In the genomic region with DNA sequence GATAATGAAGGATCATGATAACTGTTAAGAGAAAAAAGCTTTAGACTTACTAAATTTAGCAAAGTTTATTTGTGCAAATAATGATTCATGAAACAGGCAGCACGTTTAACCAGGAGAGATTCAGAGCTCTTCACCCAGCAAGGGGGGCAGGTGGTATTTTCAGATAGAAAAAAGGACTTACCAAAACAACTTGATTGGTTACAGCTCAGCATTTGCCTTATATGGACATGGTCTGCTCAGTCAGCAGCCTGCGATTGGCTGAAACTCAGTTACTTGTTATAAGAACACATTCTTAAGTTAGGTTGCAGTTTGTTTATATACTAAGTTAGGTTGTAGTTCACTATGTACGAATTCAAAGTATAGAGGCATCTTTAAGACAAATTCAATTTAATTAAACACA, we compare ENCODE assay signal across 2 cellular contexts.
TF ChIP-seq lines count a peak whose summit lies in the region.

No MANE protein-coding gene starts in this region.

TF ChIP-seq in IMR-90, 13 proteins besides CTCF, POLR2A, EP300 and RAD21 (continued from another document):
- peak; percentile 81 for TF ChIP-seq MAFK (IDR thresholded peaks at IDR 0.05; ENCODE audit: low read depth, low read length)
TF ChIP-seq in IMR-90: peak in this region for 2.

TF ChIP-seq in WTC11, 78 proteins besides CTCF, POLR2A, EP300 and RAD21 (continued from another document):
- no peak for TF ChIP-seq MXD4 (CRISPR knock-in tag; IDR thresholded peaks at IDR 0.05; ENCODE audit: borderline replicate concordance)
- TF ChIP-seq RELA (CRISPR knock-in tag; IDR thresholded peaks at IDR 0.05; ENCODE audit: borderline replicate concordance): no peak
- TF ChIP-seq, protein P1, sequence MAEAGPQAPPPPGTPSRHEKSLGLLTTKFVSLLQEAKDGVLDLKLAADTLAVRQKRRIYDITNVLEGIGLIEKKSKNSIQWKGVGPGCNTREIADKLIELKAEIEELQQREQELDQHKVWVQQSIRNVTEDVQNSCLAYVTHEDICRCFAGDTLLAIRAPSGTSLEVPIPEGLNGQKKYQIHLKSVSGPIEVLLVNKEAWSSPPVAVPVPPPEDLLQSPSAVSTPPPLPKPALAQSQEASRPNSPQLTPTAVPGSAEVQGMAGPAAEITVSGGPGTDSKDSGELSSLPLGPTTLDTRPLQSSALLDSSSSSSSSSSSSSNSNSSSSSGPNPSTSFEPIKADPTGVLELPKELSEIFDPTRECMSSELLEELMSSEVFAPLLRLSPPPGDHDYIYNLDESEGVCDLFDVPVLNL (CRISPR knock-in tag; IDR thresholded peaks at IDR 0.05; ENCODE audit: borderline replicate concordance, low read depth): no peak
- TF ChIP-seq OVOL2 (CRISPR knock-in tag; IDR thresholded peaks at IDR 0.05; ENCODE audit: borderline replicate concordance): no peak
- TF ChIP-seq ZNF423 (CRISPR knock-in tag; IDR thresholded peaks at IDR 0.05): no peak
